ENCODE assay signal across 8 cellular contexts in the genomic region with DNA sequence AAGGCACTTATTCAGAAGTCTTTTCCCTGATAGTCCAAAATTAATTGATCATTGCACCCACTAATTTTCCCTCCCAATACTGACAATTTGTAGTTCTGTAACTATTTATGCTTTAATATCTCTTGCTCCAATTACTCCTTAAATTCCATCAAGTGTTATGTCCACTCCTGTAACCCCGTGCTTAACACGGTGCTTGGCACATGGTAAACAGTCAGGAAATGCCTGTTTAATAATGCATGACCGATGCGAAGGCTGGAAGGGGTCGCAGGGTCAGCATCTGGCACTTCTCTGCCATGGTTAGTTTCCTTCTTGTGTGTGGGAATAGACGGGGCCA. TPM values are rescaled to one million over a fixed set of nuclear protein-coding genes. Genes with fewer than 3 reads are reported as not detected.
A peak's percentile ranks its signal among the peaks of the same experiment; 100 is the strongest.
DNase-seq lines count a peak whose midpoint lies in the region; ATAC-seq and TF ChIP-seq lines count a peak whose summit lies in the region.

No MANE protein-coding gene starts in this region.

- H3K23ac ChIP-seq in mesendoderm (ENCODE audit: low read length), result no peak overlapping the region

- TF ChIP-seq POLR2A in uterus (IDR thresholded peaks at IDR 0.05), result no peak

- H3K36me3 ChIP-seq in left ventricle myocardium inferior, result no peaks in the 10 kb centered on the region
- H3K36me3 ChIP-seq in mesendoderm (ENCODE audit: control insufficient read depth, insufficient read depth, low read length), result no peaks in the 10 kb centered on the region
- H3K36me3 ChIP-seq in uterus, result no peaks in the 10 kb centered on the region

- no peak for TF ChIP-seq CTCF in left ventricle myocardium inferior (IDR thresholded peaks at IDR 0.05; ENCODE audit: borderline replicate concordance)
- TF ChIP-seq CTCF in MCF 10A (IDR thresholded peaks at IDR 0.05; ENCODE audit: unreplicated experiment), result no peak
- no peak for TF ChIP-seq CTCF in uterus (IDR thresholded peaks at IDR 0.05)

- DNase-seq in left ventricle myocardium inferior, result no peak
- DNase-seq in Right ventricle myocardium superior, result no peak
- DNase-seq in MCF 10A (ENCODE audit: unreplicated experiment), result no peak
- no peak for DNase-seq in mesendoderm
- DNase-seq in uterus, result no peak
- DNase-seq in NOMO-1 treated with DMSO at 0.1 percent for 48 hours (lab: John Stamatoyannopoulos, UW; ENCODE audit: unreplicated experiment), result no peak
- no peak for DNase-seq in posterior vena cava (ENCODE audit: low spot score)
- no peak for DNase-seq in ecto neural progenitor cell (ENCODE audit: low spot score)

- H3K56ac ChIP-seq in mesendoderm (ENCODE audit: low read length), result peak overlapping the region; percentile 83

- no CpG with 5 or more reads among the region's 6 CpGs for WGBS in mesendoderm (ENCODE audit: extremely low coverage, insufficient coverage, low lambda C conversion rate)

- peaks cover 6% of the 10 kb centered on the region for H3K9me3 Mint-ChIP-seq in MCF 10A (ENCODE audit: unreplicated experiment)

- peak overlapping the region; percentile 63 for H3K9ac ChIP-seq in mesendoderm (ENCODE audit: low read length)

- CTCF ChIA-PET in MCF 10A (lab: Yijun Ruan, JAX), result no interaction called here

- ATAC-seq in Right ventricle myocardium superior (ENCODE audit: poor library complexity), result no peak

- no peak overlapping the region for H2BK120ac ChIP-seq in mesendoderm (ENCODE audit: low read depth, low read length)

- peak overlapping the region; percentile 59 for H4K5ac ChIP-seq in mesendoderm (ENCODE audit: low read length)

- H3K79me2 ChIP-seq in mesendoderm (ENCODE audit: control insufficient read depth, insufficient read depth, low read length), result peaks cover 7% of the 10 kb centered on the region

- H3K4me1 ChIP-seq in left ventricle myocardium inferior (peaks cover 23% of the 10 kb centered on the region), mesendoderm (ENCODE audit: control insufficient read depth, low read depth, low read length) (peaks cover 2% of the 10 kb centered on the region), uterus (peaks cover 0 to 5% of the 10 kb centered on the region in 2 donors)

- no peaks in the 10 kb centered on the region for H3K36me3 Mint-ChIP-seq in MCF 10A (ENCODE audit: insufficient read depth, unreplicated experiment)

- peak overlapping the region; percentile 97 for H3K4me3 ChIP-seq in left ventricle myocardium inferior
- H3K4me3 ChIP-seq in mesendoderm (ENCODE audit: low read length), result peak overlapping the region; percentile 39
- peak overlapping the region; percentile 72 to 100 for H3K4me3 ChIP-seq in uterus

- H3K9me3 ChIP-seq in left ventricle myocardium inferior (replicated peaks) (no peaks in the 10 kb centered on the region), uterus (no peaks in the 10 kb centered on the region)

- H2BK5ac ChIP-seq in mesendoderm (ENCODE audit: low read length), result no peak overlapping the region

- peak overlapping the region; percentile 84 for H3K27ac ChIP-seq in left ventricle myocardium inferior (replicated peaks)
- H3K27ac ChIP-seq in mesendoderm (ENCODE audit: low read depth, low read length), result no peak overlapping the region
- peak overlapping the region; percentile 89 to 91 for H3K27ac ChIP-seq in uterus

- POLR2A ChIA-PET in MCF 10A (lab: Yijun Ruan, JAX), result interaction anchor here (0.6 to 1.8 kb wide), 20 partner anchors 8 to 817 kb away, joined by 3 to 8 read pairs (median 4); a partner anchor contains a TSS

- H4K8ac ChIP-seq in mesendoderm (ENCODE audit: low read depth, low read length), result no peak overlapping the region

- H2AK5ac ChIP-seq in mesendoderm (ENCODE audit: low read length), result no peak overlapping the region

- no peak overlapping the region for H3K4ac ChIP-seq in mesendoderm (ENCODE audit: low read depth, low read length)

- H3K79me1 ChIP-seq in mesendoderm (ENCODE audit: low read length), result peaks cover 10% of the 10 kb centered on the region

- H3K4me1 Mint-ChIP-seq in MCF 10A (ENCODE audit: insufficient read depth, unreplicated experiment), result peaks cover 8% of the 10 kb centered on the region

- TSS peak; percentile 94 for BruUV-seq in MCF 10A (replicated peaks; lab: Mats Ljungman, UMichigan)

- H3K27me3 ChIP-seq in left ventricle myocardium inferior (ENCODE audit: low read depth), result no peaks in the 10 kb centered on the region
- no peaks in the 10 kb centered on the region for H3K27me3 ChIP-seq in mesendoderm (ENCODE audit: insufficient read depth, low read length, poor library complexity)
- no peaks in the 10 kb centered on the region for H3K27me3 ChIP-seq in uterus

- intact Hi-C loops in left ventricle myocardium inferior (cut with micrococcal nuclease) (no loop called here), Right ventricle myocardium superior (cut with DNase I) (no loop called here), MCF 10A (cut with micrococcal nuclease) (no loop called here), uterus (cut with DNase I; ENCODE audit: low total_unique reads) (no loop called here), posterior vena cava (cut with DNase I) (loop anchor here in 1 of 2 donors (5.0 kb wide), 1 partner anchor 329 kb away; no protein-coding TSS in a partner anchor)

- no peak overlapping the region for H2BK15ac ChIP-seq in mesendoderm (replicated peaks; ENCODE audit: low read depth)

- H3K27me3 Mint-ChIP-seq in MCF 10A (ENCODE audit: insufficient read depth, unreplicated experiment), result no peaks in the 10 kb centered on the region

- H3K4me3 Mint-ChIP-seq in MCF 10A (ENCODE audit: unreplicated experiment), result peak overlapping the region; percentile 86

- H3K27ac Mint-ChIP-seq in MCF 10A (ENCODE audit: low read depth, unreplicated experiment), result peak overlapping the region; percentile 61

- H3K18ac ChIP-seq in mesendoderm (ENCODE audit: low read length), result no peak overlapping the region

- H3K4me2 ChIP-seq in mesendoderm (ENCODE audit: low read length), result peak overlapping the region; percentile 70

RNA-seq across cellular contexts. Expression of a gene that starts 0.6 kb away (rescaled TPM):
- total RNA-seq in left ventricle myocardium inferior (9.5 TPM), Right ventricle myocardium superior (6.5 TPM), MCF 10A (2022) (16.2 and 16.5 TPM in 2 replicates), uterus (100 to 1,000 TPM in 1 of 4 donors, 10 to 100 TPM in 3; 14.9 to 103 (median 35.6) TPM), posterior vena cava (10 to 100 TPM; 14.9 to 18.1 TPM)
- 9.5 TPM for polyA plus RNA-seq in mesendoderm (2013, experiment 1 of 2)
- polyA plus RNA-seq in mesendoderm (2013, experiment 2 of 2), result 9.5 TPM

Comparison
In these comparisons a context has a peak if more than half of its experiments do, and no peak if none do; other contexts are left out.
1. H3K4me3 ChIP-seq: peak in every context shown above with its lines; median percentile 97 in left ventricle myocardium inferior; 86 in uterus; 39 in mesendoderm.